1 cellular context compared by ENCODE assay signal in genomic region chr2:180033993-180034894, GRCh38.
TF ChIP-seq lines count a peak whose summit lies in the region.

No MANE protein-coding gene starts in this region.

TF ChIP-seq in WTC11, 78 proteins besides CTCF, POLR2A, EP300 and RAD21 (continued from another document):
- TF ChIP-seq, protein P1, sequence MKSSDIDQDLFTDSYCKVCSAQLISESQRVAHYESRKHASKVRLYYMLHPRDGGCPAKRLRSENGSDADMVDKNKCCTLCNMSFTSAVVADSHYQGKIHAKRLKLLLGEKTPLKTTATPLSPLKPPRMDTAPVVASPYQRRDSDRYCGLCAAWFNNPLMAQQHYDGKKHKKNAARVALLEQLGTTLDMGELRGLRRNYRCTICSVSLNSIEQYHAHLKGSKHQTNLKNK (CRISPR knock-in tag; IDR thresholded peaks at IDR 0.05): no peak
- TF ChIP-seq ZNF263 (CRISPR knock-in tag; IDR thresholded peaks at IDR 0.05; ENCODE audit: low read depth) (no peak), NR3C1 (CRISPR knock-in tag; conservative IDR thresholded peaks at IDR 0.05; ENCODE audit: low read depth) (no peak), ZNF281 (CRISPR knock-in tag; IDR thresholded peaks at IDR 0.05) (peak; percentile 82), EMX1 (CRISPR knock-in tag; IDR thresholded peaks at IDR 0.05) (no peak)
- TF ChIP-seq, protein P2, sequence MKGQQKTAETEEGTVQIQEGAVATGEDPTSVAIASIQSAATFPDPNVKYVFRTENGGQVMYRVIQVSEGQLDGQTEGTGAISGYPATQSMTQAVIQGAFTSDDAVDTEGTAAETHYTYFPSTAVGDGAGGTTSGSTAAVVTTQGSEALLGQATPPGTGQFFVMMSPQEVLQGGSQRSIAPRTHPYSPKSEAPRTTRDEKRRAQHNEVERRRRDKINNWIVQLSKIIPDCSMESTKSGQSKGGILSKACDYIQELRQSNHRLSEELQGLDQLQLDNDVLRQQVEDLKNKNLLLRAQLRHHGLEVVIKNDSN (CRISPR knock-in tag; IDR thresholded peaks at IDR 0.05): peak; percentile 77
- TF ChIP-seq, protein P3, sequence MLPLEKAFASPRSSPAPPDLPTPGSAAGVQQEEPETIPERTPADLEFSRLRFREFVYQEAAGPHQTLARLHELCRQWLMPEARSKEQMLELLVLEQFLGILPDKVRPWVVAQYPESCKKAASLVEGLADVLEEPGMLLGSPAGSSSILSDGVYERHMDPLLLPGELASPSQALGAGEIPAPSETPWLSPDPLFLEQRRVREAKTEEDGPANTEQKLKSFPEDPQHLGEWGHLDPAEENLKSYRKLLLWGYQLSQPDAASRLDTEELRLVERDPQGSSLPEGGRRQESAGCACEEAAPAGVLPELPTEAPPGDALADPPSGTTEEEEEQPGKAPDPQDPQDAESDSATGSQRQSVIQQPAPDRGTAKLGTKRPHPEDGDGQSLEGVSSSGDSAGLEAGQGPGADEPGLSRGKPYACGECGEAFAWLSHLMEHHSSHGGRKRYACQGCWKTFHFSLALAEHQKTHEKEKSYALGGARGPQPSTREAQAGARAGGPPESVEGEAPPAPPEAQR (CRISPR knock-in tag; IDR thresholded peaks at IDR 0.05): no peak
- TF ChIP-seq, protein P4, sequence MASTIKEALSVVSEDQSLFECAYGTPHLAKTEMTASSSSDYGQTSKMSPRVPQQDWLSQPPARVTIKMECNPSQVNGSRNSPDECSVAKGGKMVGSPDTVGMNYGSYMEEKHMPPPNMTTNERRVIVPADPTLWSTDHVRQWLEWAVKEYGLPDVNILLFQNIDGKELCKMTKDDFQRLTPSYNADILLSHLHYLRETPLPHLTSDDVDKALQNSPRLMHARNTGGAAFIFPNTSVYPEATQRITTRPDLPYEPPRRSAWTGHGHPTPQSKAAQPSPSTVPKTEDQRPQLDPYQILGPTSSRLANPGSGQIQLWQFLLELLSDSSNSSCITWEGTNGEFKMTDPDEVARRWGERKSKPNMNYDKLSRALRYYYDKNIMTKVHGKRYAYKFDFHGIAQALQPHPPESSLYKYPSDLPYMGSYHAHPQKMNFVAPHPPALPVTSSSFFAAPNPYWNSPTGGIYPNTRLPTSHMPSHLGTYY (CRISPR knock-in tag; IDR thresholded peaks at IDR 0.05): no peak
- TF ChIP-seq, protein P5, sequence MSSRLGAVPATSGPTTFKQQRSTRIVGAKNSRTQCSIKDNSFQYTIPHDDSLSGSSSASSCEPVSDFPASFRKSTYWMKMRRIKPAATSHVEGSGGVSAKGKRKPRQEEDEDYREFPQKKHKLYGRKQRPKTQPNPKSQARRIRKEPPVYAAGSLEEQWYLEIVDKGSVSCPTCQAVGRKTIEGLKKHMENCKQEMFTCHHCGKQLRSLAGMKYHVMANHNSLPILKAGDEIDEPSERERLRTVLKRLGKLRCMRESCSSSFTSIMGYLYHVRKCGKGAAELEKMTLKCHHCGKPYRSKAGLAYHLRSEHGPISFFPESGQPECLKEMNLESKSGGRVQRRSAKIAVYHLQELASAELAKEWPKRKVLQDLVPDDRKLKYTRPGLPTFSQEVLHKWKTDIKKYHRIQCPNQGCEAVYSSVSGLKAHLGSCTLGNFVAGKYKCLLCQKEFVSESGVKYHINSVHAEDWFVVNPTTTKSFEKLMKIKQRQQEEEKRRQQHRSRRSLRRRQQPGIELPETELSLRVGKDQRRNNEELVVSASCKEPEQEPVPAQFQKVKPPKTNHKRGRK (CRISPR knock-in tag; IDR thresholded peaks at IDR 0.05; ENCODE audit: borderline replicate concordance): no peak
- TF ChIP-seq, protein P6, sequence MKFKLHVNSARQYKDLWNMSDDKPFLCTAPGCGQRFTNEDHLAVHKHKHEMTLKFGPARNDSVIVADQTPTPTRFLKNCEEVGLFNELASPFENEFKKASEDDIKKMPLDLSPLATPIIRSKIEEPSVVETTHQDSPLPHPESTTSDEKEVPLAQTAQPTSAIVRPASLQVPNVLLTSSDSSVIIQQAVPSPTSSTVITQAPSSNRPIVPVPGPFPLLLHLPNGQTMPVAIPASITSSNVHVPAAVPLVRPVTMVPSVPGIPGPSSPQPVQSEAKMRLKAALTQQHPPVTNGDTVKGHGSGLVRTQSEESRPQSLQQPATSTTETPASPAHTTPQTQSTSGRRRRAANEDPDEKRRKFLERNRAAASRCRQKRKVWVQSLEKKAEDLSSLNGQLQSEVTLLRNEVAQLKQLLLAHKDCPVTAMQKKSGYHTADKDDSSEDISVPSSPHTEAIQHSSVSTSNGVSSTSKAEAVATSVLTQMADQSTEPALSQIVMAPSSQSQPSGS (CRISPR knock-in tag; IDR thresholded peaks at IDR 0.05; ENCODE audit: borderline replicate concordance, low read depth): no peak
